ENCODE assay signal across 8 cellular contexts in genomic region chr12:80412343-80412953, GRCh38. TPM values are rescaled to one million over a fixed set of nuclear protein-coding genes. Genes with fewer than 3 reads are reported as not detected.
DNase-seq lines count a peak whose midpoint lies in the region; ATAC-seq and TF ChIP-seq lines count a peak whose summit lies in the region.

No MANE protein-coding gene starts in this region.

- TF ChIP-seq RAD21 in liver (IDR thresholded peaks at IDR 0.05): peak; percentile 89 to 90

- TF ChIP-seq CTCF in liver (IDR thresholded peaks at IDR 0.05; ENCODE audit: low read depth, low read length, missing input control): peak; percentile 76
- TF ChIP-seq CTCF in lower leg skin (IDR thresholded peaks at IDR 0.05): no peak

- H3K9me3 ChIP-seq in liver (ENCODE audit: control insufficient read depth in 4 of 4, low read length in 3 of 4): no peaks in the 10 kb centered on the region

- no peaks in the 10 kb centered on the region for H3K36me3 ChIP-seq in liver (ENCODE audit: control insufficient read depth in 4 of 4, insufficient read depth in 3 of 4, low read depth in 1 of 4, low read length in 3 of 4)

- H3K27me3 ChIP-seq in liver (ENCODE audit: control insufficient read depth in 4 of 4, insufficient read depth in 4 of 4, low read length in 3 of 4): peaks cover 0 to 4% (median 0%) of the 10 kb centered on the region in 4 donors

- no peak overlapping the region for H3K4me3 ChIP-seq in liver (ENCODE audit: low read depth in 1 of 3, low read length in 3 of 3)
- H3K4me3 ChIP-seq in lower leg skin (ENCODE audit: low read depth, poor library complexity, severe bottlenecking): no peak overlapping the region

- no peak overlapping the region for H3K27ac ChIP-seq in liver (ENCODE audit: low read depth in 1 of 2, low read length in 2 of 2)

- no peak for TF ChIP-seq POLR2A in lower leg skin (IDR thresholded peaks at IDR 0.05)

- intact Hi-C loops in lower leg skin (cut with DNase I; ENCODE audit: low total_unique reads): loop anchor here (10.0 kb wide), 1 partner anchor 352 kb away; no protein-coding TSS in a partner anchor

- no peak overlapping the region for H3K9ac ChIP-seq in liver (ENCODE audit: low read depth in 1 of 2, low read length in 2 of 2)

- no peaks in the 10 kb centered on the region for H3K4me1 ChIP-seq in liver (ENCODE audit: control insufficient read depth in 4 of 4, insufficient read depth in 4 of 4, low read length in 3 of 4)

- peak; percentile 76 for ATAC-seq in GM21423 (IDR thresholded peaks at IDR 0.05; ENCODE audit: unreplicated experiment)

- DNase-seq in DMS153 treated with DMSO at 0.1 percent for 48 hours (lab: John Stamatoyannopoulos, UW; ENCODE audit: unreplicated experiment): peak; percentile 68
- DNase-seq in HPDE6-E6E7 (ENCODE audit: extremely low spot score): peak; percentile 6
- DNase-seq in NCI-H82 (lab: John Stamatoyannopoulos, UW): peak; percentile 86
- peak; percentile 69 for DNase-seq in cerebellar cortex (ENCODE audit: low spot score)
- DNase-seq in lower leg skin (ENCODE audit: low spot score in 2 of 2): no peak
- DNase-seq in activated gamma-delta T cell treated with Interleukin-2 at 50 U/mL for 16 hours: no peak

- WGBS in liver: 2% methylated on average over 3 of the region's 3 CpGs
- WGBS in lower leg skin, 2 donors: 6 to 7% methylated on average over 3 of the region's 3 CpGs

TF ChIP-seq in liver, 16 proteins besides CTCF, POLR2A, EP300 and RAD21:
- TF ChIP-seq JUND (IDR thresholded peaks at IDR 0.05) (no peak), FOXA2 (IDR thresholded peaks at IDR 0.05) (no peak), YY1 (IDR thresholded peaks at IDR 0.05) (no peak), TAF1 (conservative IDR thresholded peaks at IDR 0.05) (no peak), SP1 (IDR thresholded peaks at IDR 0.05) (no peak), RXRA (IDR thresholded peaks at IDR 0.05) (no peak)
- TF ChIP-seq, protein P1, sequence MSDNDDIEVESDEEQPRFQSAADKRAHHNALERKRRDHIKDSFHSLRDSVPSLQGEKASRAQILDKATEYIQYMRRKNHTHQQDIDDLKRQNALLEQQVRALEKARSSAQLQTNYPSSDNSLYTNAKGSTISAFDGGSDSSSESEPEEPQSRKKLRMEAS (IDR thresholded peaks at IDR 0.05): no peak
- TF ChIP-seq, protein P2, sequence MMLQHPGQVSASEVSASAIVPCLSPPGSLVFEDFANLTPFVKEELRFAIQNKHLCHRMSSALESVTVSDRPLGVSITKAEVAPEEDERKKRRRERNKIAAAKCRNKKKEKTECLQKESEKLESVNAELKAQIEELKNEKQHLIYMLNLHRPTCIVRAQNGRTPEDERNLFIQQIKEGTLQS (IDR thresholded peaks at IDR 0.05): no peak
TF ChIP-seq in liver: peak in this region for 0.

RNA-seq across cellular contexts. Expression of gene PTPRQ, which starts 31.6 kb away (rescaled TPM):
- under 1 TPM; 0.05 to 0.08 TPM for total RNA-seq in liver
- under 1 TPM; 0.02 to 0.03 TPM for polyA plus RNA-seq in liver
- under 1 TPM in 3 of 4 donors, not detected in 1; 0.03 to 0.47 (median 0.08) TPM for total RNA-seq in lower leg skin

Comparison
In these comparisons a context has a peak if more than half of its experiments do, and no peak if none do; other contexts are left out.
1. DNase-seq: peak in DMS153 treated with DMSO at 0.1 percent for 48 hours (single experiment), HPDE6-E6E7 (single experiment), NCI-H82 (single experiment) and cerebellar cortex (single experiment); none in lower leg skin (0 of 2) and activated gamma-delta T cell treated with Interleukin-2 at 50 U/mL for 16 hours (single experiment).